Comparison of ENCODE assay signal across 39 cellular contexts in genomic region chr6:125086716-125087115, GRCh38.
"Had no signal": no experiment of that assay in that cellular context is flagged by ENCODE, and none has a peak within 500 bp of the region (broad histone marks: within the 10 kb centered on the region; RNA-seq: fewer than 3 reads in every experiment).

No MANE protein-coding gene starts in this region.

- H3K27ac ChIP-seq: ascending aorta, cardiac muscle cell, VCaP had no signal

- FAIRE-seq: bronchial epithelial cell, TTC549 had no signal

- H3K4me3 Mint-ChIP-seq: activated CD4-positive, alpha-beta memory T cell treated with anti-CD3 and anti-CD28 coated beads, Interleukin-2, amount 10 ng/mL, durations not matched to agents 7 days and 5 days; activated CD4-positive, alpha-beta T cell treated with anti-CD3 and anti-CD28 coated beads for 36 hours; activated CD4-positive, alpha-beta T cell treated with anti-CD3 and anti-CD28 coated beads, Interleukin-2, amount 10 ng/mL, durations not matched to agents 7 days and 5 days; activated CD8-positive, alpha-beta memory T cell treated with anti-CD3 and anti-CD28 coated beads, Interleukin-2, amount 10 ng/mL, durations not matched to agents 7 days and 5 days; activated CD8-positive, alpha-beta T cell treated with anti-CD3 and anti-CD28 coated beads, Interleukin-2, amount 10 ng/mL, durations not matched to agents 7 days and 5 days; activated naive CD4-positive, alpha-beta T cell treated with anti-CD3 and anti-CD28 coated beads, Interleukin-2, amount 10 ng/mL, durations not matched to agents 7 days and 5 days; activated naive CD4-positive, alpha-beta T cell treated with anti-CD3 and anti-CD28 coated beads, Interleukin-2, amount 50 U/mL, for 24 hours; activated naive CD8-positive, alpha-beta T cell; activated naive CD8-positive, alpha-beta T cell treated with anti-CD3 and anti-CD28 coated beads, Interleukin-2, amount 10 ng/mL, durations not matched to agents 7 days and 5 days; activated naive CD8-positive, alpha-beta T cell treated with anti-CD3 and anti-CD28 coated beads, Interleukin-2, amount 50 U/mL, for 24 hours; activated T-cell treated with anti-CD3 and anti-CD28 coated beads, Interleukin-2, amount 50 U/mL, for 24 hours; brain; central memory CD8-positive, alpha-beta T cell; T-helper 1 cell treated with Interleukin-12 subunit alpha and Interleukin-12 subunit beta and Interleukin-4 antibody, amounts not matched to agents 30 μg/mL and 1 μg/mL, for 36 hours; T-helper 2 cell treated with Interferon-gamma antibody and Interleukin-4, amounts not matched to agents 5 μg/mL and 100 μg/mL, for 36 hours had no signal

- H3K9me3 ChIP-seq: ascending aorta had no signal

- H3K4me3 ChIP-seq: ascending aorta, cardiac muscle cell had no signal

- H3K27ac Mint-ChIP-seq: activated CD4-positive, alpha-beta memory T cell treated with anti-CD3 and anti-CD28 coated beads, Interleukin-2, amount 10 ng/mL, durations not matched to agents 7 days and 5 days; activated CD4-positive, alpha-beta T cell treated with anti-CD3 and anti-CD28 coated beads for 36 hours; activated CD4-positive, alpha-beta T cell treated with anti-CD3 and anti-CD28 coated beads, Interleukin-2, amount 10 ng/mL, durations not matched to agents 7 days and 5 days; activated CD8-positive, alpha-beta memory T cell treated with anti-CD3 and anti-CD28 coated beads, Interleukin-2, amount 10 ng/mL, durations not matched to agents 7 days and 5 days; activated CD8-positive, alpha-beta T cell treated with anti-CD3 and anti-CD28 coated beads, Interleukin-2, amount 10 ng/mL, durations not matched to agents 7 days and 5 days; activated naive CD4-positive, alpha-beta T cell treated with anti-CD3 and anti-CD28 coated beads, Interleukin-2, amount 10 ng/mL, durations not matched to agents 7 days and 5 days; activated naive CD4-positive, alpha-beta T cell treated with anti-CD3 and anti-CD28 coated beads, Interleukin-2, amount 50 U/mL, for 24 hours; activated naive CD8-positive, alpha-beta T cell; activated naive CD8-positive, alpha-beta T cell treated with anti-CD3 and anti-CD28 coated beads, Interleukin-2, amount 10 ng/mL, durations not matched to agents 7 days and 5 days; activated naive CD8-positive, alpha-beta T cell treated with anti-CD3 and anti-CD28 coated beads, Interleukin-2, amount 50 U/mL, for 24 hours; activated T-cell treated with anti-CD3 and anti-CD28 coated beads, Interleukin-2, amount 50 U/mL, for 24 hours; activated T-helper 2 cell treated with anti-CD3 and anti-CD28 coated beads, Interferon-gamma antibody, Interleukin-2, Interleukin-4, amounts not matched to agents 10 μg/mL and 5 μg/mL and 100 μg/mL, durations not matched to agents 14 hours and 24 hours and 36 hours; brain; T-helper 1 cell treated with Interleukin-12 subunit alpha and Interleukin-12 subunit beta and Interleukin-4 antibody, amounts not matched to agents 30 μg/mL and 1 μg/mL, for 36 hours; T-helper 2 cell treated with Interferon-gamma antibody and Interleukin-4, amounts not matched to agents 5 μg/mL and 100 μg/mL, for 36 hours had no signal

- H3K27me3 ChIP-seq: ascending aorta, cardiac muscle cell had no signal

- DNase-seq: activated CD4-positive, alpha-beta memory T cell treated with anti-CD3 and anti-CD28 coated beads, Interleukin-2, amount 10 ng/mL, durations not matched to agents 7 days and 5 days; activated CD4-positive, alpha-beta T cell treated with anti-CD3 and anti-CD28 coated beads for 1 hour; activated CD4-positive, alpha-beta T cell treated with anti-CD3 and anti-CD28 coated beads for 36 hours; activated CD4-positive, alpha-beta T cell treated with anti-CD3 and anti-CD28 coated beads for 48 hours; activated CD4-positive, alpha-beta T cell treated with anti-CD3 and anti-CD28 coated beads, Interleukin-2, amount 10 ng/mL, durations not matched to agents 7 days and 5 days; activated CD4-positive, alpha-beta T cell treated with anti-CD3 and anti-CD28 coated beads, Interleukin-2, amount 50 U/mL, for 48 hours; activated CD4-positive, CD25-positive, alpha-beta regulatory T cell; activated CD8-positive, alpha-beta memory T cell treated with anti-CD3 and anti-CD28 coated beads for 24 hours; activated CD8-positive, alpha-beta memory T cell treated with anti-CD3 and anti-CD28 coated beads, Interleukin-2, amount 10 ng/mL, durations not matched to agents 7 days and 5 days; activated CD8-positive, alpha-beta memory T cell treated with anti-CD3 and anti-CD28 coated beads, Interleukin-2, amount 50 U/mL, for 48 hours; activated CD8-positive, alpha-beta T cell treated with anti-CD3 and anti-CD28 coated beads, Interleukin-2, amount 10 ng/mL, durations not matched to agents 7 days and 5 days; activated effector memory CD4-positive, alpha-beta T cell treated with Interleukin-2 at 50 U/mL for 16 hours; activated gamma-delta T cell; activated naive CD4-positive, alpha-beta T cell treated with anti-CD3 and anti-CD28 coated beads, Interleukin-2, amount 10 ng/mL, durations not matched to agents 7 days and 5 days; activated naive CD4-positive, alpha-beta T cell treated with Interleukin-2 at 50 U/mL for 16 hours; activated naive CD8-positive, alpha-beta T cell treated with anti-CD3 and anti-CD28 coated beads, Interleukin-2, amount 10 ng/mL, durations not matched to agents 7 days and 5 days; activated naive CD8-positive, alpha-beta T cell treated with anti-CD3 and anti-CD28 coated beads, Interleukin-2, amount 50 U/mL, for 24 hours; activated T-cell treated with anti-CD3 and anti-CD28 coated beads, Interleukin-2, amount 50 U/mL, for 24 hours; activated T-cell treated with anti-CD3 and anti-CD28 coated beads, Interleukin-2, amount 50 U/mL, for 48 hours; amygdala; anterior cingulate cortex; caudate nucleus; cerebellar nuclear complex; T-helper 1 cell; T-helper 2 cell; T-helper 9 cell had no signal

- H3K36me3 Mint-ChIP-seq: activated CD8-positive, alpha-beta memory T cell treated with anti-CD3 and anti-CD28 coated beads, Interleukin-2, amount 10 ng/mL, durations not matched to agents 7 days and 5 days; activated naive CD4-positive, alpha-beta T cell treated with anti-CD3 and anti-CD28 coated beads, Interleukin-2, amount 10 ng/mL, durations not matched to agents 7 days and 5 days; activated naive CD4-positive, alpha-beta T cell treated with anti-CD3 and anti-CD28 coated beads, Interleukin-2, amount 50 U/mL, for 24 hours; activated naive CD8-positive, alpha-beta T cell; activated naive CD8-positive, alpha-beta T cell treated with anti-CD3 and anti-CD28 coated beads, Interleukin-2, amount 10 ng/mL, durations not matched to agents 7 days and 5 days had no signal

- H3K4me1 Mint-ChIP-seq: activated CD4-positive, alpha-beta memory T cell treated with anti-CD3 and anti-CD28 coated beads, Interleukin-2, amount 10 ng/mL, durations not matched to agents 7 days and 5 days; activated CD4-positive, alpha-beta T cell treated with anti-CD3 and anti-CD28 coated beads for 36 hours; activated CD4-positive, alpha-beta T cell treated with anti-CD3 and anti-CD28 coated beads, Interleukin-2, amount 10 ng/mL, durations not matched to agents 7 days and 5 days; activated CD8-positive, alpha-beta memory T cell treated with anti-CD3 and anti-CD28 coated beads, Interleukin-2, amount 10 ng/mL, durations not matched to agents 7 days and 5 days; activated naive CD4-positive, alpha-beta T cell treated with anti-CD3 and anti-CD28 coated beads, Interleukin-2, amount 50 U/mL, for 24 hours; activated naive CD8-positive, alpha-beta T cell treated with anti-CD3 and anti-CD28 coated beads, Interleukin-2, amount 10 ng/mL, durations not matched to agents 7 days and 5 days; activated naive CD8-positive, alpha-beta T cell treated with anti-CD3 and anti-CD28 coated beads, Interleukin-2, amount 50 U/mL, for 24 hours; brain; central memory CD8-positive, alpha-beta T cell had no signal

- H3K27me3 Mint-ChIP-seq: activated CD4-positive, alpha-beta T cell treated with anti-CD3 and anti-CD28 coated beads for 36 hours; activated CD4-positive, alpha-beta T cell treated with anti-CD3 and anti-CD28 coated beads, Interleukin-2, amount 10 ng/mL, durations not matched to agents 7 days and 5 days; activated naive CD4-positive, alpha-beta T cell treated with anti-CD3 and anti-CD28 coated beads, Interleukin-2, amount 10 ng/mL, durations not matched to agents 7 days and 5 days; activated naive CD4-positive, alpha-beta T cell treated with anti-CD3 and anti-CD28 coated beads, Interleukin-2, amount 50 U/mL, for 24 hours; activated naive CD8-positive, alpha-beta T cell; activated naive CD8-positive, alpha-beta T cell treated with anti-CD3 and anti-CD28 coated beads, Interleukin-2, amount 50 U/mL, for 24 hours; activated T-cell treated with anti-CD3 and anti-CD28 coated beads, Interleukin-2, amount 50 U/mL, for 24 hours; brain; central memory CD8-positive, alpha-beta T cell had no signal

- H3K9me3 Mint-ChIP-seq: activated CD4-positive, alpha-beta memory T cell treated with anti-CD3 and anti-CD28 coated beads, Interleukin-2, amount 10 ng/mL, durations not matched to agents 7 days and 5 days; activated CD4-positive, alpha-beta T cell treated with anti-CD3 and anti-CD28 coated beads, Interleukin-2, amount 10 ng/mL, durations not matched to agents 7 days and 5 days; activated naive CD4-positive, alpha-beta T cell treated with anti-CD3 and anti-CD28 coated beads, Interleukin-2, amount 10 ng/mL, durations not matched to agents 7 days and 5 days; activated naive CD4-positive, alpha-beta T cell treated with anti-CD3 and anti-CD28 coated beads, Interleukin-2, amount 50 U/mL, for 24 hours; activated naive CD8-positive, alpha-beta T cell treated with anti-CD3 and anti-CD28 coated beads, Interleukin-2, amount 10 ng/mL, durations not matched to agents 7 days and 5 days; activated naive CD8-positive, alpha-beta T cell treated with anti-CD3 and anti-CD28 coated beads, Interleukin-2, amount 50 U/mL, for 24 hours; activated T-cell treated with anti-CD3 and anti-CD28 coated beads, Interleukin-2, amount 50 U/mL, for 24 hours; activated T-helper 2 cell treated with anti-CD3 and anti-CD28 coated beads, Interferon-gamma antibody, Interleukin-2, Interleukin-4, amounts not matched to agents 10 μg/mL and 5 μg/mL and 100 μg/mL, durations not matched to agents 14 hours and 24 hours and 36 hours; brain; central memory CD8-positive, alpha-beta T cell; T-helper 1 cell treated with Interleukin-12 subunit alpha and Interleukin-12 subunit beta and Interleukin-4 antibody, amounts not matched to agents 30 μg/mL and 1 μg/mL, for 36 hours; T-helper 2 cell treated with Interferon-gamma antibody and Interleukin-4, amounts not matched to agents 5 μg/mL and 100 μg/mL, for 36 hours had no signal

- ATAC-seq: activated CD4-positive, alpha-beta T cell treated with anti-CD3 and anti-CD28 coated beads for 36 hours; activated CD4-positive, CD25-positive, alpha-beta regulatory T cell treated with anti-CD3 and anti-CD28 coated beads, Interleukin-2, amount 50 U/mL, for 24 hours; activated CD8-positive, alpha-beta memory T cell treated with anti-CD3 and anti-CD28 coated beads, Interleukin-2, amount 10 ng/mL, durations not matched to agents 7 days and 5 days; activated CD8-positive, alpha-beta T cell treated with anti-CD3 and anti-CD28 coated beads, Interleukin-2, amount 10 ng/mL, durations not matched to agents 7 days and 5 days; activated naive CD8-positive, alpha-beta T cell treated with anti-CD3 and anti-CD28 coated beads, Interleukin-2, amount 50 U/mL, for 24 hours had no signal

- H3K36me3 ChIP-seq: cardiac muscle cell had no signal
